ENCODE assay signal across 8 cellular contexts in the genomic region with DNA sequence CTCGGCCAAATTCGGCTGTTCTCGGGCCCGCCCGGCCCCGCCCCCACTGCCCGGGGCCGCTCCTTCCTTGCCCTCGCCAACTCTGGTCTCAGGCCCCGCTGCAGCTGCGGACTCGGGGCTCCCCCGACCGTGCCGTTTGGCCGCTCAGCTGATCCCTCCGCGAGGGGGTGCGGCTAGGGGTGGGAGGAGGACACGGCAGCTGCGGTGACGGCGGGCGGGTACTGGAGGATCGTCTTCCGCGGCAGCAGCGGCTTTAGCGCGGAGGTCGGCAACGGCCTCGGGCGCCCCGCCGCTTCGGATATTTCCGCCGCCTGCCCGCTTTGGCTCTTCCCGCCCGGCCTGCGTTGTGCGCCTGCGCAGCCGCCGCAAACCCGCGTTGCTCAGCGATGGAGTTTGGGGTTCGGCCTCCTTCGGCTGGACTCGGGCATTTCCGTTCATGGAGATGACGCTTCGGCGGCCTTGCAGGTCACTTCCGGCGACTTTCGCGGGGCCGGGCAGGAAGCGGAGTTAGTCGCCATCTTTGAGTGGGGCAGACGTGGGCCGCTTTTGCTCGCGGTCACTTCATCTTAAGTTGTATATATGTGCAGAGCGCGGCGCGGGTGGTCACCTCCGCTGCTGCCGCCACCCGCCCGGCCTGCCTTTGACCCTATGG. TPM values are rescaled to one million over a fixed set of nuclear protein-coding genes. Genes with fewer than 3 reads are reported as not detected.
DNase-seq lines count a peak whose midpoint lies in the region; ATAC-seq, FAIRE-seq and TF ChIP-seq lines count a peak whose summit lies in the region.

No MANE protein-coding gene starts in this region.

- FAIRE-seq in bronchial epithelial cell (lab: Jason Lieb, UNC) = no peak
- FAIRE-seq in keratinocyte (lab: Jason Lieb, UNC) = peak; percentile 51

- H3K4me3 ChIP-seq in bronchial epithelial cell (ENCODE audit: low read depth, low read length) (peak overlapping the region; percentile 89), keratinocyte (ENCODE audit: control insufficient read depth in 2 of 3, extremely low read depth in 1 of 3, insufficient read depth in 2 of 3, low read depth in 1 of 3, low read length in 3 of 3) (peak overlapping the region; percentile 75 to 95 (median 92))

- H3K36me3 ChIP-seq in bronchial epithelial cell (ENCODE audit: control insufficient read depth, insufficient read depth, low read length) = peaks cover 9% of the 10 kb centered on the region
- H3K36me3 ChIP-seq in keratinocyte (ENCODE audit: control insufficient read depth in 2 of 2, extremely low read depth in 1 of 2, insufficient read depth in 2 of 2, low read length in 2 of 2) = peaks cover 14 to 17% of the 10 kb centered on the region in 2 experiments

- dilution Hi-C loops in keratinocyte (cut with MboI; ENCODE audit: extremely low pct_ligation_motif_present, low sequenced_read_pairs) = no loop called here

- no peaks in the 10 kb centered on the region for H3K9me3 ChIP-seq in keratinocyte (ENCODE audit: control insufficient read depth, low read depth, low read length)

- peaks cover 64% of the 10 kb centered on the region for H3K4me1 Mint-ChIP-seq in T-helper 1 cell treated with Interleukin-12 subunit alpha and Interleukin-12 subunit beta and Interleukin-4 antibody, amounts not matched to agents 30 μg/mL and 1 μg/mL, for 36 hours (ENCODE audit: low read depth)

- peak overlapping the region; percentile 94 for H3K27ac Mint-ChIP-seq in T-helper 1 cell treated with Interleukin-12 subunit alpha and Interleukin-12 subunit beta and Interleukin-4 antibody, amounts not matched to agents 30 μg/mL and 1 μg/mL, for 36 hours

- H3K9me3 Mint-ChIP-seq in T-helper 1 cell treated with Interleukin-12 subunit alpha and Interleukin-12 subunit beta and Interleukin-4 antibody, amounts not matched to agents 30 μg/mL and 1 μg/mL, for 36 hours = no peaks in the 10 kb centered on the region

- ATAC-seq in GM18861 (IDR thresholded peaks at IDR 0.05; ENCODE audit: unreplicated experiment) (peak; percentile 42), HG03064 (IDR thresholded peaks at IDR 0.05; ENCODE audit: low read depth, unreplicated experiment) (peak; percentile 45)

- H3K36me3 Mint-ChIP-seq in T-helper 1 cell treated with Interleukin-12 subunit alpha and Interleukin-12 subunit beta and Interleukin-4 antibody, amounts not matched to agents 30 μg/mL and 1 μg/mL, for 36 hours (ENCODE audit: low read depth) = peaks cover 42% of the 10 kb centered on the region

- TF ChIP-seq CTCF in bronchial epithelial cell (IDR thresholded peaks at IDR 0.05; ENCODE audit: insufficient read depth, low read length, severe bottlenecking) (no peak), keratinocyte (optimal IDR thresholded peaks at IDR 0.05 in 1 of 3, IDR thresholded peaks at IDR 0.05 in 1 of 3, conservative IDR thresholded peaks at IDR 0.05 in 1 of 3; ENCODE audit: extremely low read depth in 1 of 3, insufficient read depth in 2 of 3, low read length in 3 of 3) (no peak)

- H3K9me1 ChIP-seq in keratinocyte (ENCODE audit: control insufficient read depth, extremely low read depth, insufficient read depth, low read length) = no peaks in the 10 kb centered on the region

- H3K9ac ChIP-seq in keratinocyte (ENCODE audit: control insufficient read depth, extremely low read depth, insufficient read depth, low read length) = peak overlapping the region; percentile 98

- H3K4me2 ChIP-seq in keratinocyte (ENCODE audit: control insufficient read depth, extremely low read depth, insufficient read depth, low read depth, low read length) = peak overlapping the region; percentile 98

- H3K27me3 ChIP-seq in bronchial epithelial cell (ENCODE audit: control insufficient read depth, insufficient read depth, low read length) (no peaks in the 10 kb centered on the region), keratinocyte (ENCODE audit: control insufficient read depth, extremely low read depth, insufficient read depth, low read length) (peaks cover 4% of the 10 kb centered on the region)

- H4K20me1 ChIP-seq in keratinocyte (ENCODE audit: control insufficient read depth, extremely low read depth, insufficient read depth, low read length) = no peaks in the 10 kb centered on the region

- peak overlapping the region; percentile 97 for H3K4me3 Mint-ChIP-seq in T-helper 1 cell treated with Interleukin-12 subunit alpha and Interleukin-12 subunit beta and Interleukin-4 antibody, amounts not matched to agents 30 μg/mL and 1 μg/mL, for 36 hours

- no peaks in the 10 kb centered on the region for H3K27me3 Mint-ChIP-seq in T-helper 1 cell treated with Interleukin-12 subunit alpha and Interleukin-12 subunit beta and Interleukin-4 antibody, amounts not matched to agents 30 μg/mL and 1 μg/mL, for 36 hours (ENCODE audit: low read depth)

- DNase-seq in bronchial epithelial cell (ENCODE audit: low read depth) (peak; percentile 96), keratinocyte (ENCODE audit: low read depth, low spot score) (peak; percentile 85), OCI-M2 (lab: John Stamatoyannopoulos, UW; ENCODE audit: unreplicated experiment) (no peak), NCI-H187 treated with DMSO at 0.1 percent for 48 hours (lab: John Stamatoyannopoulos, UW) (no peak)
- peak; percentile 98 to 99 for DNase-seq in stimulated activated CD4-positive, alpha-beta T cell treated with anti-CD3 and anti-CD28 coated beads, Interleukin-1b, Interleukin-23, amount 100 ng/mL, for 1 hour (ENCODE audit: low read depth in 2 of 2)

- H3K4me1 ChIP-seq in keratinocyte (ENCODE audit: control insufficient read depth, extremely low read depth, insufficient read depth, low read length) = peaks cover 46% of the 10 kb centered on the region

- H3K79me2 ChIP-seq in keratinocyte (ENCODE audit: control insufficient read depth, insufficient read depth, low read length) = peaks cover 39% of the 10 kb centered on the region

- H3K27ac ChIP-seq in keratinocyte (ENCODE audit: control insufficient read depth, insufficient read depth, low read length) = peak overlapping the region; percentile 96

- peak overlapping the region; percentile 90 for H2AFZ ChIP-seq in keratinocyte (ENCODE audit: control insufficient read depth, low read length)

RNA-seq across cellular contexts. Expression of a gene that starts 0.3 kb away (rescaled TPM):
- 128 and 159 TPM in 2 replicates for total RNA-seq in bronchial epithelial cell
- 55.9 to 104 TPM (median 82.6 TPM) in 3 replicates for polyA plus RNA-seq in keratinocyte
- 41.2 TPM for polyA plus RNA-seq in keratinocyte (2011; ENCODE audit: low read depth)
- 62.9 and 69.2 TPM in 2 replicates for polyA plus RNA-seq in keratinocyte (2011; cell fraction: cytosol; rRNA removed)
- 50.4 and 56.5 TPM in 2 replicates for polyA plus RNA-seq in keratinocyte (2011; cell fraction: nucleus; rRNA removed)
- 60.7 and 88.1 TPM in 2 replicates for polyA plus RNA-seq in keratinocyte (2012; ENCODE audit: low replicate concordance)
- 50.9 to 113 TPM (median 64.6 TPM) in 3 replicates for polyA minus RNA-seq in keratinocyte
- 68.3 TPM for polyA minus RNA-seq in keratinocyte (2011; cell fraction: cytosol; rRNA and poly(A)+ RNA removed)
- polyA minus RNA-seq in keratinocyte (2011; cell fraction: nucleus; rRNA and poly(A)+ RNA removed) = 13.5 and 18.7 TPM in 2 replicates

RNA-seq across cellular contexts. Expression of a gene that starts 3.8 kb away (rescaled TPM):
- total RNA-seq in bronchial epithelial cell = 166 and 219 TPM in 2 replicates
- 105 to 167 TPM (median 115 TPM) in 3 replicates for polyA plus RNA-seq in keratinocyte
- polyA plus RNA-seq in keratinocyte (2011; ENCODE audit: low read depth) = 197 TPM
- polyA plus RNA-seq in keratinocyte (2011; cell fraction: cytosol; rRNA removed) = 142 and 203 TPM in 2 replicates
- polyA plus RNA-seq in keratinocyte (2011; cell fraction: nucleus; rRNA removed) = 87.9 and 91.0 TPM in 2 replicates
- polyA plus RNA-seq in keratinocyte (2012; ENCODE audit: low replicate concordance) = 150 and 159 TPM in 2 replicates
- polyA minus RNA-seq in keratinocyte = 73.6 to 125 TPM (median 114 TPM) in 3 replicates
- 121 TPM for polyA minus RNA-seq in keratinocyte (2011; cell fraction: cytosol; rRNA and poly(A)+ RNA removed)
- polyA minus RNA-seq in keratinocyte (2011; cell fraction: nucleus; rRNA and poly(A)+ RNA removed) = 22.2 and 26.5 TPM in 2 replicates

RNA-seq across cellular contexts. Expression of a gene that starts 14.4 kb away (rescaled TPM):
- 14.7 and 17.8 TPM in 2 replicates for total RNA-seq in bronchial epithelial cell
- 5.0 to 14.5 TPM (median 7.4 TPM) in 3 replicates for polyA plus RNA-seq in keratinocyte
- polyA plus RNA-seq in keratinocyte (2011; ENCODE audit: low read depth) = 1.5 TPM
- polyA plus RNA-seq in keratinocyte (2011; cell fraction: cytosol; rRNA removed) = 2.1 and 4.2 TPM in 2 replicates
- 59.0 and 71.2 TPM in 2 replicates for polyA plus RNA-seq in keratinocyte (2011; cell fraction: nucleus; rRNA removed)
- 5.5 and 12.6 TPM in 2 replicates for polyA plus RNA-seq in keratinocyte (2012; ENCODE audit: low replicate concordance)
- polyA minus RNA-seq in keratinocyte = 9.5 to 12.9 TPM (median 11.0 TPM) in 3 replicates
- polyA minus RNA-seq in keratinocyte (2011; cell fraction: cytosol; rRNA and poly(A)+ RNA removed) = 9.2 TPM
- 16.9 and 18.7 TPM in 2 replicates for polyA minus RNA-seq in keratinocyte (2011; cell fraction: nucleus; rRNA and poly(A)+ RNA removed)

RNA-seq across cellular contexts. Expression of a gene that starts 14.9 kb away (rescaled TPM):
- total RNA-seq in bronchial epithelial cell = 270 and 277 TPM in 2 replicates
- polyA plus RNA-seq in keratinocyte = 290 to 316 TPM (median 298 TPM) in 3 replicates
- 166 TPM for polyA plus RNA-seq in keratinocyte (2011; ENCODE audit: low read depth)
- polyA plus RNA-seq in keratinocyte (2011; cell fraction: cytosol; rRNA removed) = 199 and 380 TPM in 2 replicates
- 344 and 506 TPM in 2 replicates for polyA plus RNA-seq in keratinocyte (2011; cell fraction: nucleus; rRNA removed)
- 355 and 492 TPM in 2 replicates for polyA plus RNA-seq in keratinocyte (2012; ENCODE audit: low replicate concordance)
- polyA minus RNA-seq in keratinocyte = 1,017 to 2,182 TPM (median 1,062 TPM) in 3 replicates
- 738 TPM for polyA minus RNA-seq in keratinocyte (2011; cell fraction: cytosol; rRNA and poly(A)+ RNA removed)
- 573 and 589 TPM in 2 replicates for polyA minus RNA-seq in keratinocyte (2011; cell fraction: nucleus; rRNA and poly(A)+ RNA removed)

RNA-seq across cellular contexts. Expression of a gene that starts 39.1 kb away (rescaled TPM):
- total RNA-seq in bronchial epithelial cell = 3.4 and 5.1 TPM in 2 replicates
- polyA plus RNA-seq in keratinocyte = 3.1 to 8.2 TPM (median 4.6 TPM) in 3 replicates
- 2.3 TPM for polyA plus RNA-seq in keratinocyte (2011; ENCODE audit: low read depth)
- 2.9 and 8.6 TPM in 2 replicates for polyA plus RNA-seq in keratinocyte (2011; cell fraction: cytosol; rRNA removed)
- 8.5 and 12.5 TPM in 2 replicates for polyA plus RNA-seq in keratinocyte (2011; cell fraction: nucleus; rRNA removed)
- 7.5 and 14.9 TPM in 2 replicates for polyA plus RNA-seq in keratinocyte (2012; ENCODE audit: low replicate concordance)
- 2.6 to 12.6 TPM (median 3.4 TPM) in 3 replicates for polyA minus RNA-seq in keratinocyte
- 15.7 TPM for polyA minus RNA-seq in keratinocyte (2011; cell fraction: cytosol; rRNA and poly(A)+ RNA removed)
- 9.2 and 10.1 TPM in 2 replicates for polyA minus RNA-seq in keratinocyte (2011; cell fraction: nucleus; rRNA and poly(A)+ RNA removed)

Comparison
In these comparisons a context has a peak if more than half of its experiments do, and no peak if none do; other contexts are left out.
1. DNase-seq: peak in bronchial epithelial cell (single experiment), keratinocyte (single experiment) and stimulated activated CD4-positive, alpha-beta T cell treated with anti-CD3 and anti-CD28 coated beads, Interleukin-1b, Interleukin-23, amount 100 ng/mL, for 1 hour (2 of 2); none in OCI-M2 (single experiment) and NCI-H187 treated with DMSO at 0.1 percent for 48 hours (single experiment).